ENCODE assay signal across 10 cellular contexts in the genomic region with DNA sequence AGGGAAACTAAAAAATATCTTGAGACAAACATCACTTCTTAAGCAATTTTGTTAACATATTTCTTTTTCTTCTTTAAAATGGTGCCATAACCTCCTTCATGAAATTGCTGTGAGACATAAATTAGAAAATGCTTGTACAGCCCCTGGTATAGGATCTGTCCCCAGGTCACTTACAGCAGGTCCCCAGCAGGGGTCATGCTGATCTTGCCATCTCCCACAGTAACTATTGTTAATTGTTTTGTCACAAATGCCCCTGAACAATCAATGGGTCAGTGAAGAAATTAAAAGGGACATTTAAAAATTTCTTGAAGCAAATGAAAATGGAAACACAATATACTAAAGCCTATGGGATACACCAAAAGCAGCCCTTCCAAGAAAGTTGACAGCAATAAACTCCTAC.
DNase-seq lines count a peak whose midpoint lies in the region; ATAC-seq and TF ChIP-seq lines count a peak whose summit lies in the region.
"Had no signal": no experiment of that assay in that cellular context is flagged by ENCODE, and none has a peak within 500 bp of the region (broad histone marks: within the 10 kb centered on the region; RNA-seq: fewer than 3 reads in every experiment).

No MANE protein-coding gene starts in this region.

- H3K27ac ChIP-seq in AG04450 (ENCODE audit: low read depth, low read length) (no peak overlapping the region), heart right ventricle (no peak overlapping the region)
- H3K27ac ChIP-seq: pancreas had no signal

- H3K27me3 ChIP-seq in AG04450 (ENCODE audit: control insufficient read depth, insufficient read depth, low read length) (no peaks in the 10 kb centered on the region), heart right ventricle (no peaks in the 10 kb centered on the region)
- H3K27me3 ChIP-seq: pancreas had no signal

- DNase-seq in AG04450 (ENCODE audit: low read depth, low spot score) (no peak), RKO (ENCODE audit: low spot score) (peak; percentile 16), heart right ventricle (no peak), NCI-H1417 (lab: John Stamatoyannopoulos, UW) (no peak), posterior vena cava (ENCODE audit: low spot score) (no peak)
- no peak for DNase-seq in activated CD8-positive, alpha-beta memory T cell treated with anti-CD3 and anti-CD28 coated beads, Interleukin-2, amount 50 U/mL, for 4 hours
- DNase-seq: amniotic stem cell, pancreas had no signal

- ATAC-seq in GM18867 (IDR thresholded peaks at IDR 0.05; ENCODE audit: unreplicated experiment) (peak; percentile 54), heart right ventricle (peak in 2 of 8 donors; percentile 50 to 57), HG03457 (IDR thresholded peaks at IDR 0.05; ENCODE audit: unreplicated experiment) (no peak)

- H3K9me3 ChIP-seq in AG04450 (ENCODE audit: control insufficient read depth, insufficient read depth, low read length) (peaks cover 2% of the 10 kb centered on the region; the same call in 1 of the 2 replicates), heart right ventricle (peaks cover 0 to 25% (median 12%) of the 10 kb centered on the region in 11 donors)
- H3K9me3 ChIP-seq: pancreas had no signal

- CTCF ChIA-PET in AG04450 (lab: Charles Lee): interaction anchor here (0.6 to 1.3 kb wide), 3 partner anchors 10 to 184 kb away, joined by 3 to 6 read pairs (median 6); no protein-coding TSS in a partner anchor

- H3K4me3 ChIP-seq in AG04450 (ENCODE audit: low read depth, low read length) (no peak overlapping the region), heart right ventricle (no peak overlapping the region)
- H3K4me3 ChIP-seq: pancreas had no signal

- peaks cover 0 to 49% (median 0%) of the 10 kb centered on the region in 9 donors for H3K36me3 ChIP-seq in heart right ventricle
- H3K36me3 ChIP-seq: pancreas had no signal

- intact Hi-C loops in heart right ventricle (cut with DNase I): no loop called here
- intact Hi-C loops in posterior vena cava (cut with DNase I): no loop called here

- peaks cover 0 to 4% (median 0%) of the 10 kb centered on the region in 9 donors for H3K4me1 ChIP-seq in heart right ventricle
- H3K4me1 ChIP-seq: pancreas had no signal

- peak; percentile 36 for TF ChIP-seq CTCF in AG04450 (IDR thresholded peaks at IDR 0.05; ENCODE audit: low read depth, low read length)
- peak in 8 of 9 donors; percentile 12 to 59 (median 52) for TF ChIP-seq CTCF in heart right ventricle (IDR thresholded peaks at IDR 0.05)

- POLR2A ChIA-PET in AG04450 (lab: Yijun Ruan, JAX): no interaction called here
